ENCODE assay signal across 1 cellular context in the genomic region with DNA sequence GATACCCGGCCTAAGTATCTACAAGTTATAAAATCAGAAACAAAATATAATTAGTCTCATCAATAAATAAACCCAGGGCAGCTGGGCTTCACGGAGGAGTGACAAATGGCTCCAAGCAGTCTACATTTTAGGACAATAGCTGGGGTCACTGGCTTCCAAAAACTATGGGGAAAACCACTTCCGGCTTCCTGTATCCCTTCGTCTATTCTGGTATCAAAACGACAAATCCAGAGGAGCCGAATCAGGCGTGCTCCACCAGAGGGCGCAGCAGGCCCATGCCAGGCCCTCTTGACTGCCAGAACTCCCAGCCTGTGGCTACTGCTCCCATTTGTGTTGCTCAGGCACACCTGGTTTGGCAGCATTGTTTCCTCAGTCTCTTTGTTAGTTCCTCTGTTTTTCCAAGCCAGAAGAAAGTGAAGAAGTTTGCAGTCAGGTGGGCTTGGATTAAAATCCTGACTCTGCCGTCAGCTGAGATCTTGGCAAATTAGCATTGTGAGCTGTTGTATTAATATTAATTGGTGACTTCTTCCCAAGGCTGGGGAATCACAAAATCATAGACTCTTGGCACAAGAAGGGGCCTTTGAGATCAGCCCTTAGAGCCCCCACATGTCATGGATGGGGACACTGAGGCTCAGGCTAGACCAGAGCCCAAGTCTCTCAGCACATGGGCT.
A peak's percentile ranks its signal among the peaks of the same experiment; 100 is the strongest.
TF ChIP-seq lines count a peak whose summit lies in the region.

No MANE protein-coding gene starts in this region.

TF ChIP-seq in HEK293, 187 proteins besides CTCF, POLR2A, EP300 and RAD21 (continued from another document):
- TF ChIP-seq ZNF280C (tag by site-specific recombination; IDR thresholded peaks at IDR 0.05) (no peak), ZNF16 (tag by site-specific recombination; IDR thresholded peaks at IDR 0.05; ENCODE audit: low read depth) (no peak), ZBTB1 (tag by site-specific recombination; IDR thresholded peaks at IDR 0.05) (no peak), ZNF416 (tag by site-specific recombination; IDR thresholded peaks at IDR 0.05) (no peak), ZBTB44 (tag by site-specific recombination; IDR thresholded peaks at IDR 0.05) (no peak), ZNF555 (tag by site-specific recombination; conservative IDR thresholded peaks at IDR 0.05) (no peak), ZFP3 (tag by site-specific recombination; IDR thresholded peaks at IDR 0.05; ENCODE audit: low read depth) (no peak), KLF1 (tag by site-specific recombination; IDR thresholded peaks at IDR 0.05) (no peak), ZNF768 (tag by site-specific recombination; IDR thresholded peaks at IDR 0.05) (no peak), YY2 (tag by site-specific recombination; IDR thresholded peaks at IDR 0.05) (no peak), KLF7 (tag by site-specific recombination; IDR thresholded peaks at IDR 0.05; ENCODE audit: borderline replicate concordance) (no peak), ZNF76 (tag by site-specific recombination; IDR thresholded peaks at IDR 0.05; ENCODE audit: borderline replicate concordance, low read depth) (no peak), ZNF2 (tag by site-specific recombination; IDR thresholded peaks at IDR 0.05) (no peak), RBAK (tag by site-specific recombination; IDR thresholded peaks at IDR 0.05) (no peak), ZNF518A (tag by site-specific recombination; conservative IDR thresholded peaks at IDR 0.05; ENCODE audit: low read depth) (peak; percentile 73), ZNF654 (tag by site-specific recombination; IDR thresholded peaks at IDR 0.05; ENCODE audit: low read depth) (peak; percentile 81)
